Comparison of ENCODE assay signal across 26 cellular contexts in the genomic region with DNA sequence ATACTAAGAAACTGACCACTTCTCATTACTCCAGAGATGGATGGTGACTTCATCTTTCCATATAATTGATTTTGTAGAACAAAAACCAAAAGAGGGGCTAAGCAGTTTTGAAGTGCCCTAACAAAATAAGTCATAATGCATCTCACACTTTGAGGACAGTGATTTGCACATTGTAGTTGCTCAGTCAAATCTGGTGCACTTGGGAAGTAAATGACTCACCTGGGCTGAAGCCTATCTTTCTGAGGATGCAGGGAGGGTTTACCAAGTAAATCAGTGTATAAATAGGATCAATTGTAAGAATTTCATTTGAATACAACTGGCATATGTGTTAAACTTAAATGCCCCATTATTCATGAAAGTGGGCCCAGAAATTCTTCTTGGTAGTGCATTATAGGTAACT.
"Had no signal": no experiment of that assay in that cellular context is flagged by ENCODE, and none has a peak within 500 bp of the region (broad histone marks: within the 10 kb centered on the region; RNA-seq: fewer than 3 reads in every experiment).

No MANE protein-coding gene starts in this region.

- H3K27me3 Mint-ChIP-seq: activated naive CD4-positive, alpha-beta T cell treated with anti-CD3 and anti-CD28 coated beads, Interleukin-2, amount 50 U/mL, for 24 hours had no signal

- H3K4me1 ChIP-seq: colonic mucosa, right lobe of liver, transverse colon had no signal

- H3K36me3 ChIP-seq: colonic mucosa, gastroesophageal sphincter, right lobe of liver, transverse colon had no signal

- H3K4me1 Mint-ChIP-seq: activated B cell treated with CpG ODN at 0.5 μM for 24 hours; activated CD8-positive, alpha-beta memory T cell treated with anti-CD3 and anti-CD28 coated beads, Interleukin-2, amount 10 ng/mL, durations not matched to agents 7 days and 5 days; activated naive CD4-positive, alpha-beta T cell treated with anti-CD3 and anti-CD28 coated beads, Interleukin-2, amount 50 U/mL, for 24 hours; activated naive CD8-positive, alpha-beta T cell treated with anti-CD3 and anti-CD28 coated beads, Interleukin-2, amount 50 U/mL, for 24 hours; memory B cell had no signal

- H3K27ac Mint-ChIP-seq: activated B cell treated with CpG ODN at 0.5 μM for 24 hours; activated CD8-positive, alpha-beta memory T cell treated with anti-CD3 and anti-CD28 coated beads, Interleukin-2, amount 10 ng/mL, durations not matched to agents 7 days and 5 days; activated CD8-positive, alpha-beta T cell treated with anti-CD3 and anti-CD28 coated beads, Interleukin-2, amount 10 ng/mL, durations not matched to agents 7 days and 5 days; activated naive CD4-positive, alpha-beta T cell treated with anti-CD3 and anti-CD28 coated beads, Interleukin-2, amount 50 U/mL, for 24 hours; activated naive CD8-positive, alpha-beta T cell treated with anti-CD3 and anti-CD28 coated beads, Interleukin-2, amount 50 U/mL, for 24 hours; activated T-helper 2 cell treated with anti-CD3 and anti-CD28 coated beads, Interferon-gamma antibody, Interleukin-2, Interleukin-4, amounts not matched to agents 10 μg/mL and 5 μg/mL and 100 μg/mL, durations not matched to agents 14 hours and 24 hours and 36 hours; memory B cell; T-helper 2 cell treated with Interferon-gamma antibody and Interleukin-4, amounts not matched to agents 5 μg/mL and 100 μg/mL, for 36 hours had no signal

- H3K9me3 ChIP-seq: colonic mucosa, gastroesophageal sphincter, right lobe of liver, transverse colon had no signal

- H3K27ac ChIP-seq: colonic mucosa, gastroesophageal sphincter, right lobe of liver, skin epidermis, transverse colon had no signal

- ATAC-seq: activated CD8-positive, alpha-beta memory T cell treated with anti-CD3 and anti-CD28 coated beads, Interleukin-2, amount 10 ng/mL, durations not matched to agents 7 days and 5 days; activated CD8-positive, alpha-beta T cell treated with anti-CD3 and anti-CD28 coated beads, Interleukin-2, amount 10 ng/mL, durations not matched to agents 7 days and 5 days; activated naive CD8-positive, alpha-beta T cell treated with anti-CD3 and anti-CD28 coated beads, Interleukin-2, amount 50 U/mL, for 24 hours; gastroesophageal sphincter; left colon; right lobe of liver had no signal

- H3K4me3 Mint-ChIP-seq: activated B cell treated with CpG ODN at 0.5 μM for 24 hours; activated CD8-positive, alpha-beta memory T cell treated with anti-CD3 and anti-CD28 coated beads, Interleukin-2, amount 10 ng/mL, durations not matched to agents 7 days and 5 days; activated CD8-positive, alpha-beta T cell treated with anti-CD3 and anti-CD28 coated beads, Interleukin-2, amount 10 ng/mL, durations not matched to agents 7 days and 5 days; activated naive CD4-positive, alpha-beta T cell treated with anti-CD3 and anti-CD28 coated beads, Interleukin-2, amount 50 U/mL, for 24 hours; activated naive CD8-positive, alpha-beta T cell treated with anti-CD3 and anti-CD28 coated beads, Interleukin-2, amount 50 U/mL, for 24 hours; memory B cell; nephron; T-helper 2 cell treated with Interferon-gamma antibody and Interleukin-4, amounts not matched to agents 5 μg/mL and 100 μg/mL, for 36 hours had no signal

- H3K27me3 ChIP-seq: colonic mucosa, gastroesophageal sphincter, right lobe of liver, transverse colon had no signal

- H3K4me3 ChIP-seq: colonic mucosa, gastroesophageal sphincter, right lobe of liver, skin epidermis, transverse colon had no signal

- DNase-seq: activated B cell treated with CpG ODN at 0.5 μM for 24 hours; activated CD4-positive, alpha-beta T cell treated with anti-CD3 and anti-CD28 coated beads, Interleukin-2, amount 50 U/mL, for 1 hour; activated CD8-positive, alpha-beta memory T cell treated with anti-CD3 and anti-CD28 coated beads, Interleukin-2, amount 10 ng/mL, durations not matched to agents 7 days and 5 days; activated CD8-positive, alpha-beta T cell treated with anti-CD3 and anti-CD28 coated beads, Interleukin-2, amount 10 ng/mL, durations not matched to agents 7 days and 5 days; activated naive CD8-positive, alpha-beta T cell treated with anti-CD3 and anti-CD28 coated beads, Interleukin-2, amount 50 U/mL, for 24 hours; activated T-cell treated with anti-CD3 and anti-CD28 coated beads, Interleukin-2, amount 50 U/mL, for 48 hours; colonic mucosa; effector CD8-positive, alpha-beta T cell; erythroblast; hippocampal formation; kidney; left colon; right lobe of liver; stimulated activated CD4-positive, alpha-beta T cell treated with anti-CD3 and anti-CD28 coated beads, Interleukin-1b, Interleukin-23, amount 100 ng/mL, for 48 hours; stimulated activated CD4-positive, alpha-beta T cell treated with anti-CD3 and anti-CD28 coated beads, Interleukin-4, amount 100 ng/mL, for 4 hours; stimulated activated CD8-positive, alpha-beta memory T cell treated with anti-CD3 and anti-CD28 coated beads, Interleukin-4, amount 100 ng/mL, for 48 hours; stimulated activated naive CD4-positive, alpha-beta T cell treated with Interleukin-2 at 50 U/mL for 16 hours; T-helper 1 cell; transverse colon had no signal

- H3K36me3 Mint-ChIP-seq: activated CD8-positive, alpha-beta memory T cell treated with anti-CD3 and anti-CD28 coated beads, Interleukin-2, amount 10 ng/mL, durations not matched to agents 7 days and 5 days; activated naive CD4-positive, alpha-beta T cell treated with anti-CD3 and anti-CD28 coated beads, Interleukin-2, amount 50 U/mL, for 24 hours; memory B cell had no signal

- H3K9me3 Mint-ChIP-seq: activated B cell treated with CpG ODN at 0.5 μM for 24 hours; activated naive CD4-positive, alpha-beta T cell treated with anti-CD3 and anti-CD28 coated beads, Interleukin-2, amount 50 U/mL, for 24 hours; activated naive CD8-positive, alpha-beta T cell treated with anti-CD3 and anti-CD28 coated beads, Interleukin-2, amount 50 U/mL, for 24 hours; activated T-helper 2 cell treated with anti-CD3 and anti-CD28 coated beads, Interferon-gamma antibody, Interleukin-2, Interleukin-4, amounts not matched to agents 10 μg/mL and 5 μg/mL and 100 μg/mL, durations not matched to agents 14 hours and 24 hours and 36 hours; memory B cell; nephron; T-helper 2 cell treated with Interferon-gamma antibody and Interleukin-4, amounts not matched to agents 5 μg/mL and 100 μg/mL, for 36 hours had no signal
